10 cellular contexts compared by ENCODE assay signal in the genomic region with DNA sequence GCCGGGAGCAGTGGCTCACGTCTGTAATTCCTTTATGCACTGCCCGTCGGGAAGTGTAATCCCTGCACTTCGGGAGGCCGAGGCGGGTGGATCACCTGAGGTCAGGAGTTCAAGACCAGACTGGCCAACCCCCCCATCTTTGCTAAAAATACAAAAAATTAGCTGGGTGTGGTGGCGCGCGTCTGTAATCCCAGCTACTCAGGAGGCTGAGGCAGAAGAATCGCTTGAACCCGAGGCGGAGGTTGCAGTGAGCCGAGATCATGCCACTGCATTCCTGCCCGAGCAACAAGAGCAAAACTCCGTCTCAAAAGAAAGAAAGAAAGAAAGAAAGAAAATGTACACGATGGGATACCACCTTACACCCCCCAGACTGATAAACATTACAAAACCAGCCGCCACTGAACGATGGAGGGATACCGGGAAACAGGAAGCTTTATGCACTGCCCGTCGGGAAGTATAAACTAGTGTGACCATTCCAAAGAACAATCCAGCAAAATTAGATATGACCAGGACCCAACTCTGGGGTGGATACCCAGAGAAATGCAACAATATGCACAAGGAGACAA. TPM values are rescaled to one million over a fixed set of nuclear protein-coding genes. Genes with fewer than 3 reads are reported as not detected.
A peak's percentile ranks its signal among the peaks of the same experiment; 100 is the strongest.
DNase-seq lines count a peak whose midpoint lies in the region; ATAC-seq and TF ChIP-seq lines count a peak whose summit lies in the region.
"Had no signal": no experiment of that assay in that cellular context is flagged by ENCODE, and none has a peak within 500 bp of the region (broad histone marks: within the 10 kb centered on the region; RNA-seq: fewer than 3 reads in every experiment).

No MANE protein-coding gene starts in this region.

- peaks cover 30% of the 10 kb centered on the region for H3K79me2 ChIP-seq in mammary epithelial cell (ENCODE audit: insufficient read depth, low read length)

- dilution Hi-C loops in mammary epithelial cell (cut with HindIII; ENCODE audit: low sequenced_read_pairs), result no loop called here

- H3K4me3 ChIP-seq in heart right ventricle, result peak overlapping the region; percentile 62 to 99 (median 83)
- H3K4me3 ChIP-seq in mammary epithelial cell (replicated peaks in 1 of 3; ENCODE audit: insufficient read depth in 1 of 3, low read depth in 2 of 3, low read length in 3 of 3), result peak overlapping the region; percentile 81 to 99 (median 85)
- H3K4me3 ChIP-seq in mononuclear cell (ENCODE audit: low read length), result peak overlapping the region; percentile 92
- H3K4me3 ChIP-seq in vagina, result peak overlapping the region; percentile 64 to 99

- no peak for ATAC-seq in heart right ventricle
- ATAC-seq in HG03159 (IDR thresholded peaks at IDR 0.05; ENCODE audit: unreplicated experiment), result no peak

- TF ChIP-seq CTCF in heart right ventricle (IDR thresholded peaks at IDR 0.05), result no peak
- no peak for TF ChIP-seq CTCF in mammary epithelial cell (conservative IDR thresholded peaks at IDR 0.05 in 1 of 2, IDR thresholded peaks at IDR 0.05 in 1 of 2; ENCODE audit: extremely low read depth in 1 of 2, insufficient read depth in 1 of 2, low read depth in 1 of 2, low read length in 2 of 2)
- no peak for TF ChIP-seq CTCF in vagina (IDR thresholded peaks at IDR 0.05)

- no TSS peak for BruUV-seq in mammary epithelial cell (replicated peaks; lab: Mats Ljungman, UMichigan)

- H3K4me2 ChIP-seq in mammary epithelial cell (ENCODE audit: insufficient read depth, low read depth, low read length), result peak overlapping the region; percentile 82

- peak overlapping the region; percentile 94 for H2AFZ ChIP-seq in mammary epithelial cell (ENCODE audit: low read depth, low read length)

- H3K4me1 ChIP-seq in heart right ventricle (peaks cover 0 to 51% (median 37%) of the 10 kb centered on the region in 9 donors), mammary epithelial cell (ENCODE audit: insufficient read depth, low read length) (peaks cover 6% of the 10 kb centered on the region), mononuclear cell (ENCODE audit: insufficient read depth, low read length) (peaks cover 19% of the 10 kb centered on the region), vagina (peaks cover 43% of the 10 kb centered on the region)

- H3K27me3 ChIP-seq in heart right ventricle (no peaks in the 10 kb centered on the region), mammary epithelial cell (ENCODE audit: insufficient read depth, low read length) (no peaks in the 10 kb centered on the region), mononuclear cell (ENCODE audit: insufficient read depth, low read length) (no peaks in the 10 kb centered on the region), vagina (no peaks in the 10 kb centered on the region)

- peak overlapping the region; percentile 79 for H3K9ac ChIP-seq in mammary epithelial cell (ENCODE audit: insufficient read depth, low read length)

- peak overlapping the region in 9 of 10 donors; percentile 41 to 95 (median 91) for H3K27ac ChIP-seq in heart right ventricle
- H3K27ac ChIP-seq in mammary epithelial cell (ENCODE audit: insufficient read depth, low read depth, low read length), result no peak overlapping the region
- H3K27ac ChIP-seq in vagina, result no peak overlapping the region

- H3K9me3 ChIP-seq in heart right ventricle (no peaks in the 10 kb centered on the region), mammary epithelial cell (replicated peaks; ENCODE audit: insufficient read depth, low read length) (no peaks in the 10 kb centered on the region), mononuclear cell (ENCODE audit: low read depth, low read length) (no peaks in the 10 kb centered on the region), vagina (no peaks in the 10 kb centered on the region)

- H4K20me1 ChIP-seq in mammary epithelial cell (ENCODE audit: insufficient read depth, low read length), result no peaks in the 10 kb centered on the region

- DNase-seq in heart right ventricle, result no peak
- DNase-seq in cardiac septum (ENCODE audit: low spot score), result no peak
- DNase-seq in mammary epithelial cell, result no peak
- DNase-seq in vagina (ENCODE audit: extremely low spot score in 2 of 2), result no peak
- DNase-seq in NK-92 treated with Interleukin-12 subunit alpha and Interleukin-12 subunit beta, amount 100 ng/mL, for 24 hours (lab: John Stamatoyannopoulos, UW), result no peak
- no peak for DNase-seq in NCI-H2171 (lab: John Stamatoyannopoulos, UW)

- in situ Hi-C loops in mammary epithelial cell (cut with MboI; ENCODE audit: low sequenced_read_pairs in 2 of 2), result no loop called here

- WGBS in heart right ventricle, 2 donors, result 22 to 29% methylated on average over 22 of the region's 22 CpGs
- WGBS in mammary epithelial cell (ENCODE audit: low coverage, missing lambda C conversion rate), result 29% methylated on average over 18 of the region's 22 CpGs

- H3K36me3 ChIP-seq in heart right ventricle (peaks cover 0 to 35% (median 13%) of the 10 kb centered on the region in 9 donors), mammary epithelial cell (ENCODE audit: insufficient read depth, low read length) (peaks cover 3% of the 10 kb centered on the region), vagina (peaks cover 0 to 29% of the 10 kb centered on the region in 2 donors)

- no peak for TF ChIP-seq POLR2A in vagina (IDR thresholded peaks at IDR 0.05)

- intact Hi-C loops in heart right ventricle (cut with DNase I) (loop anchor here in 1 of 10 donors (5.0 kb wide), 1 partner anchor 461 kb away; the partner anchor contains the start of gene YLPM1), cardiac septum (cut with DNase I) (no loop called here), mammary epithelial cell (cut with micrococcal nuclease) (loop anchor here (2.0 kb wide), 1 partner anchor 43 kb away; no protein-coding TSS in a partner anchor), vagina (cut with DNase I) (no loop called here)

- CTCF ChIA-PET in mammary epithelial cell (lab: Charles Lee; ENCODE audit: low non-redundant PET), result no interaction called here

RNA-seq across cellular contexts. Expression of gene ABCD4, which starts 1.1 kb away (rescaled TPM):
- total RNA-seq in heart right ventricle, result 10 to 100 TPM; 18.1 to 26.3 (median 22.0) TPM
- 10 to 100 TPM; 17.8 to 76.4 TPM for polyA plus RNA-seq in heart right ventricle
- 26.9 TPM for total RNA-seq in cardiac septum
- total RNA-seq in mammary epithelial cell, result 10 to 100 TPM; 30.1 to 31.0 TPM
- polyA plus RNA-seq in mammary epithelial cell, result 13.2 TPM
- polyA minus RNA-seq in mammary epithelial cell, result 27.0 TPM
- 32.6 TPM for total RNA-seq in mononuclear cell
- total RNA-seq in vagina, result 52.3 TPM

RNA-seq across cellular contexts. Expression of gene VRTN, which starts 46.6 kb away (rescaled TPM):
- total RNA-seq in heart right ventricle (not detected), cardiac septum (not detected), mammary epithelial cell (not detected), mononuclear cell (not detected), vagina (not detected)
- polyA plus RNA-seq in heart right ventricle (not detected), mammary epithelial cell (not detected)
- not detected for polyA minus RNA-seq in mammary epithelial cell
- total RNA-seq: Daoy, glomerular endothelial cell had no signal

Comparison
In these comparisons a context has a peak if more than half of its experiments do, and no peak if none do; other contexts are left out.
1. H3K27ac ChIP-seq: peak in heart right ventricle (9 of 10); none in mammary epithelial cell (single experiment) and vagina (single experiment).
2. Peak in every context shown above with its lines, with median percentiles within 50 percentile points of each other: H3K4me3 ChIP-seq.